In the genomic region with DNA sequence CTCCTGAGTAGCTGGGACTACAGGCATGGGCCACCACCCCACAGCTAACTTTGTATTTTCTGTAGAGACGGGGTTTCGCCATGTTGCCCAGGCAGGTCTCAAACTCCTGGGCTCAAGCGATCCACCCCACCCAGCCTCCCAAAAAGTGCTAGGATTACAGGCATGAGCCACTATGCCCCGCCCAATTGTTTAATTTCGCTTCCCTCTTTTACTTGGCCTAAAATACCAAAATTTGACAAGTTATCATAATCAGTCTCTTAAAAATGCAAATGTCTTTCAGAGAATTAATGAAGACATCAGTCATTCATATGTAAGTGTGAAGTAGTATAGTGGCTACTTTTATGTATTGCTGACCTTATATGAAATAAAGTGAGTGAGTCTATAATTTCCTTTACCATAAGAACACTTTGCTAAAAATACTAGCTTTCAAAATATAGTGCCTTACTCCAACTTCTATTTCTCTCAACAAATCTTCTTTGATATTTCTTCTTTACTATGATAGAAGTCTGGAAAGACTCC, we compare ENCODE assay signal across 21 cellular contexts. TPM values are rescaled to one million over a fixed set of nuclear protein-coding genes. Genes with fewer than 3 reads are reported as not detected.
DNase-seq lines count a peak whose midpoint lies in the region; ATAC-seq, FAIRE-seq and TF ChIP-seq lines count a peak whose summit lies in the region.
"Had no signal": no experiment of that assay in that cellular context is flagged by ENCODE, and none has a peak within 500 bp of the region (broad histone marks: within the 10 kb centered on the region; RNA-seq: fewer than 3 reads in every experiment).

No MANE protein-coding gene starts in this region.

- CTCF ChIA-PET in K562 (lab: Yijun Ruan, JAX; ENCODE audit: low intra/inter-chr PET ratio): no interaction called here
- CTCF ChIA-PET in activated CD8-positive, alpha-beta memory T cell treated with anti-CD3 and anti-CD28 coated beads, Interleukin-2, amount 10 ng/mL, durations not matched to agents 7 days and 5 days (lab: Charles Lee): no interaction called here

- H3F3A ChIP-seq in smooth muscle cell (ENCODE audit: low read depth): peaks cover 5% of the 10 kb centered on the region

- no peak overlapping the region for H3K9ac ChIP-seq in K562 (ENCODE audit: insufficient read depth in 1 of 2, low read depth in 2 of 2, low read length in 2 of 2)
- H3K9ac ChIP-seq in subcutaneous abdominal adipose tissue (ENCODE audit: low read length in 5 of 5): no peak overlapping the region
- no peak overlapping the region for H3K9ac ChIP-seq in smooth muscle cell (ENCODE audit: low read depth)

- 75% methylated on average over 5 of the region's 5 CpGs for WGBS in K562 (ENCODE audit: insufficient coverage, low coverage, missing lambda C conversion rate)
- WGBS in smooth muscle cell (ENCODE audit: low lambda C conversion rate): 97% methylated on average over 5 of the region's 5 CpGs

- H3K9me3 Mint-ChIP-seq in activated naive CD4-positive, alpha-beta T cell treated with anti-CD3 and anti-CD28 coated beads, Interleukin-2, amount 50 U/mL, for 24 hours: no peaks in the 10 kb centered on the region
- H3K9me3 Mint-ChIP-seq in activated CD8-positive, alpha-beta memory T cell treated with anti-CD3 and anti-CD28 coated beads, Interleukin-2, amount 10 ng/mL, durations not matched to agents 7 days and 5 days (ENCODE audit: low read depth): no peaks in the 10 kb centered on the region

- POLR2A ChIA-PET in K562 (lab: Yijun Ruan, JAX): interaction anchor here (2.5 kb wide), 1 partner anchor 10 kb away, joined by 12 read pairs; a partner anchor contains a TSS

- intact Hi-C loops in K562 (cut with micrococcal nuclease) (no loop called here), Right ventricle myocardium superior (cut with DNase I) (no loop called here)

- TF ChIP-seq EP300 in K562 (IDR thresholded peaks at IDR 0.05; ENCODE audit: low read length): no peak

- TF ChIP-seq CTCF in K562 (IDR thresholded peaks at IDR 0.05 in 2 of 3, conservative IDR thresholded peaks at IDR 0.05 in 1 of 3; ENCODE audit: insufficient read depth in 2 of 3, low read depth in 1 of 3, low read length in 3 of 3) (no peak), smooth muscle cell (IDR thresholded peaks at IDR 0.05; ENCODE audit: borderline replicate concordance, insufficient read depth, poor library complexity, severe bottlenecking) (no peak)

- no peak for DNase-seq in activated naive CD4-positive, alpha-beta T cell treated with anti-CD3 and anti-CD28 coated beads, Interleukin-2, amount 50 U/mL, for 16 hours
- peak; percentile 56 to 80 for DNase-seq in NOMO-1 (lab: John Stamatoyannopoulos, UW; ENCODE audit: unreplicated experiment in 2 of 2)
- no peak for DNase-seq in K562 (ENCODE audit: extremely low read depth in 1 of 4, low spot score in 3 of 4)
- no peak for DNase-seq in activated CD8-positive, alpha-beta memory T cell treated with anti-CD3 and anti-CD28 coated beads, Interleukin-2, amount 10 ng/mL, durations not matched to agents 7 days and 5 days
- DNase-seq in smooth muscle cell (lab: John Stamatoyannopoulos, UW; ENCODE audit: unreplicated experiment): no peak
- DNase-seq in Right ventricle myocardium superior: no peak
- DNase-seq: ACHN; activated CD4-positive, alpha-beta T cell treated with anti-CD3 and anti-CD28 coated beads for 4 hours; Calu3; colonic mucosa; erythroblast; GDM1; mammary epithelial cell; NCI-H1092 treated with DMSO at 0.1 percent for 48 hours; NCI-H2171; right lobe of liver; SHP77 treated with DMSO at 0.1 percent for 48 hours; T-helper 9 cell; upper lobe of left lung had no signal

- no peak for TF ChIP-seq POLR2A in K562 (conservative IDR thresholded peaks at IDR 0.05)

- no peak overlapping the region for H3K4me3 ChIP-seq in K562
- H3K4me3 ChIP-seq in subcutaneous abdominal adipose tissue (ENCODE audit: low read depth in 1 of 5, low read length in 5 of 5): no peak overlapping the region
- no peak overlapping the region for H3K4me3 ChIP-seq in smooth muscle cell
- H3K4me3 ChIP-seq: colonic mucosa, right lobe of liver, upper lobe of left lung had no signal

- H3K4me2 ChIP-seq in K562 (ENCODE audit: insufficient read depth, low read length) (no peak overlapping the region), smooth muscle cell (no peak overlapping the region)

- in situ Hi-C loops in K562 (cut with MboI): no loop called here

- no peak overlapping the region for H2AFZ ChIP-seq in K562 (ENCODE audit: low read depth, low read length)
- H2AFZ ChIP-seq in smooth muscle cell (ENCODE audit: low read depth): no peak overlapping the region

- H4K20me1 ChIP-seq in K562 (replicated peaks; ENCODE audit: control insufficient read depth, insufficient read depth, low read length) (peaks cover 15% of the 10 kb centered on the region; the same call in 1 of the 2 replicates), smooth muscle cell (ENCODE audit: low read depth) (peaks cover 100% of the 10 kb centered on the region)

- H3K27me3 Mint-ChIP-seq in activated naive CD4-positive, alpha-beta T cell treated with anti-CD3 and anti-CD28 coated beads, Interleukin-2, amount 50 U/mL, for 24 hours: no peaks in the 10 kb centered on the region
- no peaks in the 10 kb centered on the region for H3K27me3 Mint-ChIP-seq in activated CD8-positive, alpha-beta memory T cell treated with anti-CD3 and anti-CD28 coated beads, Interleukin-2, amount 10 ng/mL, durations not matched to agents 7 days and 5 days

- H3K4me1 ChIP-seq in K562 (replicated peaks in 1 of 2; ENCODE audit: control insufficient read depth in 2 of 2, insufficient read depth in 2 of 2, low read length in 2 of 2) (peaks cover 12 to 38% of the 10 kb centered on the region in 2 experiments), subcutaneous abdominal adipose tissue (ENCODE audit: control insufficient read depth in 5 of 5, insufficient read depth in 5 of 5, low read length in 5 of 5) (peaks cover 4 to 50% (median 36%) of the 10 kb centered on the region in 5 donors), smooth muscle cell (ENCODE audit: low read depth) (peaks cover 5% of the 10 kb centered on the region)

- H3K4me3 Mint-ChIP-seq in activated naive CD4-positive, alpha-beta T cell treated with anti-CD3 and anti-CD28 coated beads, Interleukin-2, amount 50 U/mL, for 24 hours: peak overlapping the region; percentile 78
- H3K4me3 Mint-ChIP-seq in activated CD8-positive, alpha-beta memory T cell treated with anti-CD3 and anti-CD28 coated beads, Interleukin-2, amount 10 ng/mL, durations not matched to agents 7 days and 5 days: no peak overlapping the region

- H3K9me3 ChIP-seq in K562 (replicated peaks; ENCODE audit: control insufficient read depth, insufficient read depth, low read depth, low read length) (no peaks in the 10 kb centered on the region), subcutaneous abdominal adipose tissue (ENCODE audit: control insufficient read depth in 5 of 5, low read length in 5 of 5) (no peaks in the 10 kb centered on the region), smooth muscle cell (replicated peaks; ENCODE audit: low read depth) (no peaks in the 10 kb centered on the region)
- H3K9me3 ChIP-seq: colonic mucosa, right lobe of liver, upper lobe of left lung had no signal

- peaks cover 21% of the 10 kb centered on the region for H3K36me3 Mint-ChIP-seq in activated naive CD4-positive, alpha-beta T cell treated with anti-CD3 and anti-CD28 coated beads, Interleukin-2, amount 50 U/mL, for 24 hours
- H3K36me3 Mint-ChIP-seq in activated CD8-positive, alpha-beta memory T cell treated with anti-CD3 and anti-CD28 coated beads, Interleukin-2, amount 10 ng/mL, durations not matched to agents 7 days and 5 days: peaks cover 38% of the 10 kb centered on the region

- peaks cover 78% of the 10 kb centered on the region for H3K4me1 Mint-ChIP-seq in activated naive CD4-positive, alpha-beta T cell treated with anti-CD3 and anti-CD28 coated beads, Interleukin-2, amount 50 U/mL, for 24 hours
- peaks cover 47% of the 10 kb centered on the region for H3K4me1 Mint-ChIP-seq in activated CD8-positive, alpha-beta memory T cell treated with anti-CD3 and anti-CD28 coated beads, Interleukin-2, amount 10 ng/mL, durations not matched to agents 7 days and 5 days

- no peaks in the 10 kb centered on the region for H3K27me3 ChIP-seq in K562 (ENCODE audit: control insufficient read depth in 2 of 2, insufficient read depth in 2 of 2, low read length in 2 of 2)
- H3K27me3 ChIP-seq in subcutaneous abdominal adipose tissue (ENCODE audit: control insufficient read depth in 5 of 5, insufficient read depth in 4 of 5, low read length in 5 of 5): no peaks in the 10 kb centered on the region
- H3K27me3 ChIP-seq in smooth muscle cell (ENCODE audit: low read depth): no peaks in the 10 kb centered on the region
- H3K27me3 ChIP-seq: colonic mucosa, right lobe of liver, upper lobe of left lung had no signal

- H3K27ac ChIP-seq in K562 (ENCODE audit: extremely low read depth, low read depth, low read length): no peak overlapping the region
- peak overlapping the region; percentile 5 for H3K27ac ChIP-seq in subcutaneous abdominal adipose tissue (ENCODE audit: low read depth, low read length)
- no peak overlapping the region for H3K27ac ChIP-seq in smooth muscle cell (ENCODE audit: low read depth)
- H3K27ac ChIP-seq: colonic mucosa, right lobe of liver had no signal

- FAIRE-seq in K562 (lab: Jason Lieb, UNC): no peak

- TF ChIP-seq RAD21 in K562 (CRISPR knock-in tag; conservative IDR thresholded peaks at IDR 0.05 in 1 of 2, IDR thresholded peaks at IDR 0.05 in 1 of 2): no peak

- ATAC-seq in K562: peak; percentile 8; the same call in 2 of the 3 replicates
- ATAC-seq in activated CD8-positive, alpha-beta memory T cell treated with anti-CD3 and anti-CD28 coated beads, Interleukin-2, amount 10 ng/mL, durations not matched to agents 7 days and 5 days: no peak
- ATAC-seq in Right ventricle myocardium superior (ENCODE audit: poor library complexity): no peak
- ATAC-seq: right lobe of liver had no signal

- BruUV-seq in K562 (replicated peaks; lab: Mats Ljungman, UMichigan): no TSS peak

- H3K9me1 ChIP-seq in K562 (ENCODE audit: control insufficient read depth, insufficient read depth, low read length): no peaks in the 10 kb centered on the region

- H3K27ac Mint-ChIP-seq in activated naive CD4-positive, alpha-beta T cell treated with anti-CD3 and anti-CD28 coated beads, Interleukin-2, amount 50 U/mL, for 24 hours: peak overlapping the region; percentile 91
- H3K27ac Mint-ChIP-seq in activated CD8-positive, alpha-beta memory T cell treated with anti-CD3 and anti-CD28 coated beads, Interleukin-2, amount 10 ng/mL, durations not matched to agents 7 days and 5 days: no peak overlapping the region

- peaks cover 99% of the 10 kb centered on the region for H3K79me2 ChIP-seq in K562 (ENCODE audit: control insufficient read depth, insufficient read depth, low read length)
- peaks cover 100% of the 10 kb centered on the region for H3K79me2 ChIP-seq in smooth muscle cell (ENCODE audit: low read depth)

- H3K36me3 ChIP-seq in K562 (ENCODE audit: control insufficient read depth, insufficient read depth, low read length) (peaks cover 23% of the 10 kb centered on the region; the same call in 2 of the 3 replicates), subcutaneous abdominal adipose tissue (ENCODE audit: control insufficient read depth in 5 of 5, insufficient read depth in 5 of 5, low read length in 5 of 5) (peaks cover 0 to 8% (median 0%) of the 10 kb centered on the region in 5 donors), smooth muscle cell (ENCODE audit: low read depth) (no peaks in the 10 kb centered on the region)
- H3K36me3 ChIP-seq: colonic mucosa, right lobe of liver, upper lobe of left lung had no signal

RNA-seq across cellular contexts. Expression of a gene that starts 9.8 kb away (rescaled TPM):
- 50.8 and 180 TPM in 2 replicates for total RNA-seq in K562 (2011; cell fraction: chromatin; rRNA removed; ENCODE audit: low replicate concordance)
- 23.8 and 31.2 TPM in 2 replicates for total RNA-seq in K562 (2011; cell fraction: nucleolus; rRNA removed)
- total RNA-seq in K562 (2011; cell fraction: nucleoplasm; rRNA removed): 66.1 and 83.2 TPM in 2 replicates
- 18.5 and 24.1 TPM in 2 replicates for total RNA-seq in K562 (2014; rRNA removed)
- 23.3 and 26.0 TPM in 2 replicates for total RNA-seq in K562 (2014; rRNA removed; fragmentation: Illumina TruSeq; extraction: Trizol)
- 19.6 and 20.5 TPM in 2 replicates for total RNA-seq in K562 (2015; rRNA removed; fragmentation: Illumina TruSeq; extraction: Trizol)
- 39.7 and 40.7 TPM in 2 replicates for total RNA-seq in K562 (2021)
- 38.3 and 42.0 TPM in 2 replicates for polyA plus RNA-seq in K562 (2011; rRNA removed)
- polyA plus RNA-seq in K562 (2011; cell fraction: cytosol; rRNA removed): 15.8 and 27.3 TPM in 2 replicates
- polyA plus RNA-seq in K562 (2011; cell fraction: nucleus; rRNA removed): 81.8 and 111 TPM in 2 replicates
- 31.6 and 35.1 TPM in 2 replicates for polyA plus RNA-seq in K562 (2012)
- polyA plus RNA-seq in K562 (2014; fragmentation: Illumina TruSeq; extraction: Trizol): 37.0 and 44.5 TPM in 2 replicates
- polyA plus RNA-seq in K562 (2014; fragmentation: Nextera tagmentation; extraction: Ambion mirVana): 10 to 100 TPM in 1 of 2 experiments, 1 to 10 TPM in 1; 8.8 to 11.8 TPM
- 23.1 and 34.9 TPM in 2 replicates for polyA plus RNA-seq in K562 (2014; rRNA removed)
- 61.7 and 67.6 TPM in 2 replicates for polyA minus RNA-seq in K562 (2011; rRNA and poly(A)+ RNA removed)
- polyA minus RNA-seq in K562 (2011; cell fraction: cytosol; rRNA and poly(A)+ RNA removed): 35.0 and 42.2 TPM in 2 replicates
- 19.4 and 37.9 TPM in 2 replicates for polyA minus RNA-seq in K562 (2011; cell fraction: nucleus; rRNA and poly(A)+ RNA removed)
- total RNA-seq in activated CD8-positive, alpha-beta memory T cell treated with anti-CD3 and anti-CD28 coated beads, Interleukin-2, amount 10 ng/mL, durations not matched to agents 7 days and 5 days: 10 to 100 TPM; 49.8 to 52.7 TPM
- 39.0 and 41.9 TPM in 2 replicates for total RNA-seq in smooth muscle cell
- polyA plus RNA-seq in smooth muscle cell: 21.0 and 23.1 TPM in 2 replicates
- 38.2 TPM for total RNA-seq in Right ventricle myocardium superior

Comparison
In these comparisons a context has a peak if more than half of its experiments do, and no peak if none do; other contexts are left out.
1. DNase-seq: peak in NOMO-1 (2 of 2); none in activated naive CD4-positive, alpha-beta T cell treated with anti-CD3 and anti-CD28 coated beads, Interleukin-2, amount 50 U/mL, for 16 hours (single experiment), K562 (0 of 4), activated CD8-positive, alpha-beta memory T cell treated with anti-CD3 and anti-CD28 coated beads, Interleukin-2, amount 10 ng/mL, durations not matched to agents 7 days and 5 days (single experiment), smooth muscle cell (single experiment) and Right ventricle myocardium superior (single experiment).